In the genomic region with DNA sequence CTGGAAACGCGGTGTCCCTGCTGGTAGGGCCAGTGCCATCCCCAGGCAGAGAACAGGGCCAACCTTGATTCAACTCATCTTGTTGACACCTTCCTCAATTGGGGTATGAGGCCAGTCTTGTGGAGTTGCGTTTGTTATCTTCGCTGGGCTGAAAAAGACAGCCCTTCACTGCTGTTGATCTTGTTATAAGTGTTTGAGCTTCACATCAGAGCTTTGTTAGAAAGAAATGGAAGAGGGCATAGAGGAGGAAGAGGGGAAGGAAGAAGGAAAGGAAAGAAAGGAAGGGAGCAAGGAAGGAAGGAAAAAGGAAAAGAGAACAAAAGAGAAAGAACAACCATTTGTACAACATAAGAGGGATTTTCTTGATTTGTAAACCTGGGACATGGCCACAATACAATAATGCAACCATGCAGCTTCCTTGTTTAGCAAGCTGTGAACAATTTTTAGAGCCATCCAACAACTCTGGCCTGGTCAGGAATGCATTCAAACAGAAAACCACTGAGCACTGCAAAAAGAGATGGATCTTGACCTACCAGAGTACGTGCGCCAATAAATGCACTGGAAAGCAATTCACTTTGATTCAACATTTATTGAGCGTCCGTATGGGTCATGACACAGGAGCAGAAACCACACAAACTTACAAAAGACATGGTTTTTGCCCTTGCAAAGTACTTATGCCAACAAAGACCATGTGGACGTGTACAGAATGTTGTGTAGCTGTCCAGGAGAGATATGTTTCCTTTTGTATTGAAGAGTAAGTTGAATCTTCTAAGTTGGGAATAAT, we compare ENCODE assay signal across 22 cellular contexts.
"Had no signal": no experiment of that assay in that cellular context is flagged by ENCODE, and none has a peak within 500 bp of the region (broad histone marks: within the 10 kb centered on the region; RNA-seq: fewer than 3 reads in every experiment).

No MANE protein-coding gene starts in this region.

- H3K27me3 Mint-ChIP-seq: activated CD4-positive, alpha-beta memory T cell treated with anti-CD3 and anti-CD28 coated beads, Interleukin-2, amount 10 ng/mL, durations not matched to agents 7 days and 5 days; activated CD4-positive, alpha-beta T cell treated with anti-CD3 and anti-CD28 coated beads for 36 hours; activated CD8-positive, alpha-beta memory T cell treated with anti-CD3 and anti-CD28 coated beads, Interleukin-2, amount 10 ng/mL, durations not matched to agents 7 days and 5 days; activated naive CD8-positive, alpha-beta T cell treated with anti-CD3 and anti-CD28 coated beads, Interleukin-2, amount 10 ng/mL, durations not matched to agents 7 days and 5 days; activated T-helper 17 cell treated with anti-CD3 and anti-CD28 coated beads, Interleukin-2, amount 50 U/mL, for 72 hours; central memory CD8-positive, alpha-beta T cell had no signal

- H3K27me3 ChIP-seq: body of pancreas, colonic mucosa, neutrophil, tibial nerve had no signal

- H3K4me1 ChIP-seq: colonic mucosa, left ventricle myocardium inferior, parathyroid adenoma, tibial nerve had no signal

- DNase-seq: activated CD4-positive, alpha-beta memory T cell treated with anti-CD3 and anti-CD28 coated beads, Interleukin-2, amount 10 ng/mL, durations not matched to agents 7 days and 5 days; activated CD4-positive, alpha-beta T cell treated with anti-CD3 and anti-CD28 coated beads for 36 hours; activated CD8-positive, alpha-beta memory T cell treated with anti-CD3 and anti-CD28 coated beads, Interleukin-2, amount 10 ng/mL, durations not matched to agents 7 days and 5 days; activated naive CD4-positive, alpha-beta T cell treated with Interleukin-2 at 50 U/mL for 16 hours; activated naive CD8-positive, alpha-beta T cell treated with anti-CD3 and anti-CD28 coated beads, Interleukin-2, amount 10 ng/mL, durations not matched to agents 7 days and 5 days; amygdala; colonic mucosa; erythroblast; head of caudate nucleus; left ventricle myocardium inferior; stimulated activated naive CD8-positive, alpha-beta T cell treated with anti-CD3 and anti-CD28 coated beads, Interleukin-15, Interleukin-2, amounts not matched to agents 100 U/mL and 50 U/mL, for 24 hours; substantia nigra; SW 1271; T-helper 2 cell had no signal

- H3K36me3 ChIP-seq: colonic mucosa, left ventricle myocardium inferior, neutrophil, tibial nerve had no signal

- H3K9me3 Mint-ChIP-seq: activated naive CD8-positive, alpha-beta T cell treated with anti-CD3 and anti-CD28 coated beads, Interleukin-2, amount 10 ng/mL, durations not matched to agents 7 days and 5 days; activated T-helper 17 cell treated with anti-CD3 and anti-CD28 coated beads, Interleukin-2, amount 50 U/mL, for 72 hours; central memory CD8-positive, alpha-beta T cell had no signal

- H3K4me3 Mint-ChIP-seq: activated CD4-positive, alpha-beta memory T cell treated with anti-CD3 and anti-CD28 coated beads, Interleukin-2, amount 10 ng/mL, durations not matched to agents 7 days and 5 days; activated CD4-positive, alpha-beta T cell treated with anti-CD3 and anti-CD28 coated beads for 36 hours; activated CD8-positive, alpha-beta memory T cell treated with anti-CD3 and anti-CD28 coated beads, Interleukin-2, amount 10 ng/mL, durations not matched to agents 7 days and 5 days; activated naive CD8-positive, alpha-beta T cell treated with anti-CD3 and anti-CD28 coated beads, Interleukin-2, amount 10 ng/mL, durations not matched to agents 7 days and 5 days; activated T-helper 17 cell treated with anti-CD3 and anti-CD28 coated beads, Interleukin-2, amount 50 U/mL, for 72 hours; central memory CD8-positive, alpha-beta T cell had no signal

- H3K27ac Mint-ChIP-seq: activated CD4-positive, alpha-beta memory T cell treated with anti-CD3 and anti-CD28 coated beads, Interleukin-2, amount 10 ng/mL, durations not matched to agents 7 days and 5 days; activated CD4-positive, alpha-beta T cell treated with anti-CD3 and anti-CD28 coated beads for 36 hours; activated CD8-positive, alpha-beta memory T cell treated with anti-CD3 and anti-CD28 coated beads, Interleukin-2, amount 10 ng/mL, durations not matched to agents 7 days and 5 days; activated naive CD8-positive, alpha-beta T cell treated with anti-CD3 and anti-CD28 coated beads, Interleukin-2, amount 10 ng/mL, durations not matched to agents 7 days and 5 days; activated T-helper 17 cell treated with anti-CD3 and anti-CD28 coated beads, Interleukin-2, amount 50 U/mL, for 72 hours had no signal

- H3K4me1 Mint-ChIP-seq: activated CD4-positive, alpha-beta memory T cell treated with anti-CD3 and anti-CD28 coated beads, Interleukin-2, amount 10 ng/mL, durations not matched to agents 7 days and 5 days; activated CD4-positive, alpha-beta T cell treated with anti-CD3 and anti-CD28 coated beads for 36 hours; activated CD8-positive, alpha-beta memory T cell treated with anti-CD3 and anti-CD28 coated beads, Interleukin-2, amount 10 ng/mL, durations not matched to agents 7 days and 5 days; activated naive CD8-positive, alpha-beta T cell treated with anti-CD3 and anti-CD28 coated beads, Interleukin-2, amount 10 ng/mL, durations not matched to agents 7 days and 5 days; activated T-helper 17 cell treated with anti-CD3 and anti-CD28 coated beads, Interleukin-2, amount 50 U/mL, for 72 hours; central memory CD8-positive, alpha-beta T cell had no signal

- H3K27ac ChIP-seq: body of pancreas, colonic mucosa, left ventricle myocardium inferior, neutrophil, parathyroid adenoma, tibial nerve had no signal

- ATAC-seq: activated CD4-positive, alpha-beta T cell treated with anti-CD3 and anti-CD28 coated beads for 36 hours; activated CD8-positive, alpha-beta memory T cell treated with anti-CD3 and anti-CD28 coated beads, Interleukin-2, amount 10 ng/mL, durations not matched to agents 7 days and 5 days; activated T-helper 17 cell treated with anti-CD3 and anti-CD28 coated beads, Interleukin-2, amount 50 U/mL, for 72 hours; stimulated activated naive CD8-positive, alpha-beta T cell treated with anti-CD3 and anti-CD28 coated beads, Interleukin-15, Interleukin-2, amounts not matched to agents 100 U/mL and 50 U/mL, for 24 hours had no signal

- H3K36me3 Mint-ChIP-seq: activated CD8-positive, alpha-beta memory T cell treated with anti-CD3 and anti-CD28 coated beads, Interleukin-2, amount 10 ng/mL, durations not matched to agents 7 days and 5 days; activated naive CD8-positive, alpha-beta T cell treated with anti-CD3 and anti-CD28 coated beads, Interleukin-2, amount 10 ng/mL, durations not matched to agents 7 days and 5 days had no signal

- FAIRE-seq: frontal cortex, urothelium cell line had no signal

- H3K9me3 ChIP-seq: body of pancreas, colonic mucosa, left ventricle myocardium inferior, neutrophil, tibial nerve had no signal

- H3K4me3 ChIP-seq: body of pancreas, colonic mucosa, left ventricle myocardium inferior, tibial nerve had no signal
